ENCODE assay signal across 13 cellular contexts in the genomic region with DNA sequence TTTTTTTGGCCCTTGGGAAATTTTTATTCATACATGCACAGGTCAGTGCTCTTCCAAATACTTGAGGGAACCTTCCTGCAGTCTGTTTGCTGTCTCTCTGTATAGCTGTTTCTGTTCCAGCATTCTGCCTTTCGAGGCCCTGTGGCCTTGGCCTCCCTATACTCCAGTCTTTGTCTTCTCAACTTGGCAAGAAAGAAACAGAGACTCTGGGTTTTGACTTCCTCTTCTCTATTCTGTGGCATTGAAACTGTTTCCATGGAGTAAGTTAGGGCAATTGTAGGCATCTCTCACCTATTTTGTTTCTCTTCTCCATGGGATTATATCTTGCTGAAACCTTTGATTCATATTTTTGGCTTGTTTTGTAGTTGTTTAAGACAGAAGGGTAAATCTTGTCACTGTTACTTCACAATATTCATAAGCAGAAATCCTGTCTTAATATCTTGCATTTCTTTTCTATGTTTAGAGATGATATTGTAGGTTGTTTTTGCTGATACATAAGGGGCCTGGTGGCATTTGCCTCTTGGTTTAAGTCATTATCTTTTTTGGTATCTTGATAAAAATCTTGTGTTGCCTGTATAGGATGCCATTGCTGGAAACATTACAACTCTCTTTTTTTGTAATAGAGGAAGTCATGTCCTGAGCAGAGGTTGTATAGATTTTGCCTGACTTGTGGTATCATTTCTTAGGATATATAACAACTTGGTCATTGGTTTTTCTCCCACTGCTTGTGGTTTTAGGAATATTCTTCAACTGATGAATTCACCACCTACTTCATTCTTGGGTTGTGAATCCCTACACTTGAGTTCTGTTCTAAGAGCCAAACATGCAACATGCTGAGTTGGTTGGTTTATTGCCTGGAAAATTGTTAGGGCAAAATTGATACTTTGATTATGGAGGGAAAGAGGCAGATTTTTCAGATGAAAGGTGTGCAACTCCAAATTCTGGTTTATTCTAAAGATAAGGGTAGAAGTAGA.
DNase-seq lines count a peak whose midpoint lies in the region; ATAC-seq and TF ChIP-seq lines count a peak whose summit lies in the region.
"Had no signal": no experiment of that assay in that cellular context is flagged by ENCODE, and none has a peak within 500 bp of the region (broad histone marks: within the 10 kb centered on the region; RNA-seq: fewer than 3 reads in every experiment).

No MANE protein-coding gene starts in this region.

- intact Hi-C loops in Caco-2 (cut with micrococcal nuclease; ENCODE audit: unreplicated experiment): no loop called here
- intact Hi-C loops in dorsolateral prefrontal cortex (cut with DNase I): no loop called here
- intact Hi-C loops in natural killer cell (cut with micrococcal nuclease): no loop called here

- H3K27me3 ChIP-seq in Caco-2 (replicated peaks; ENCODE audit: control insufficient read depth, insufficient read depth, low read length) (no peaks in the 10 kb centered on the region), dorsolateral prefrontal cortex (no peaks in the 10 kb centered on the region)
- H3K27me3 ChIP-seq: right atrium auricular region had no signal

- no peaks in the 10 kb centered on the region for H3K27me3 Mint-ChIP-seq in Caco-2 (ENCODE audit: insufficient read depth, unreplicated experiment)
- H3K27me3 Mint-ChIP-seq in natural killer cell (ENCODE audit: low read depth in 2 of 2): no peaks in the 10 kb centered on the region

- BruUV-seq in Caco-2 (replicated peaks; lab: Mats Ljungman, UMichigan): no TSS peak

- CTCF ChIA-PET in Caco-2 (lab: Charles Lee): no interaction called here

- H3K27ac Mint-ChIP-seq in Caco-2 (ENCODE audit: unreplicated experiment) (peak overlapping the region; percentile 9), natural killer cell (peak overlapping the region in 1 of 2 donors; percentile 30)
- H3K27ac Mint-ChIP-seq: mesothelial cell of epicardium had no signal

- DNase-seq in Caco-2 (no peak), Kasumi-1 (lab: John Stamatoyannopoulos, UW) (peak; percentile 70 to 78), astrocyte of the spinal cord (ENCODE audit: low read depth, low spot score) (peak; percentile 90), midbrain (lab: John Stamatoyannopoulos, UW) (peak; percentile 7), 8988T (no peak), dorsolateral prefrontal cortex (no peak), coronary artery (ENCODE audit: low spot score) (no peak), natural killer cell (no peak)
- DNase-seq: DMS79 treated with DMSO at 0.1 percent for 48 hours, NCI-H2171 had no signal

- H3K4me3 Mint-ChIP-seq in Caco-2 (ENCODE audit: unreplicated experiment) (no peak overlapping the region), natural killer cell (no peak overlapping the region)
- H3K4me3 Mint-ChIP-seq: mesothelial cell of epicardium had no signal

- TF ChIP-seq CTCF in Caco-2 (IDR thresholded peaks at IDR 0.05; ENCODE audit: insufficient read depth in 1 of 2, low read depth in 1 of 2, low read length in 1 of 2, severe bottlenecking in 1 of 2, unreplicated experiment in 1 of 2) (no peak), astrocyte of the spinal cord (IDR thresholded peaks at IDR 0.05; ENCODE audit: low read depth, low read length) (no peak), dorsolateral prefrontal cortex (IDR thresholded peaks at IDR 0.05 in 54 of 56, conservative IDR thresholded peaks at IDR 0.05 in 2 of 56; ENCODE audit: low read depth in 1 of 56, partially characterized antibody in 56 of 56) (no peak), coronary artery (IDR thresholded peaks at IDR 0.05) (no peak), natural killer cell (IDR thresholded peaks at IDR 0.05) (no peak)

- no peaks in the 10 kb centered on the region for H3K4me1 ChIP-seq in Caco-2
- H3K4me1 ChIP-seq: right atrium auricular region had no signal

- H3K27ac ChIP-seq in dorsolateral prefrontal cortex (no peak overlapping the region), coronary artery (no peak overlapping the region)
- H3K27ac ChIP-seq: right atrium auricular region had no signal

- H3K36me3 ChIP-seq in Caco-2 (ENCODE audit: control insufficient read depth, insufficient read depth, low read length): peaks cover 1% of the 10 kb centered on the region
- H3K36me3 ChIP-seq: right atrium auricular region had no signal

- peaks cover 22% of the 10 kb centered on the region for H3K36me3 Mint-ChIP-seq in Caco-2 (ENCODE audit: insufficient read depth, unreplicated experiment)
- peaks cover 34% of the 10 kb centered on the region for H3K36me3 Mint-ChIP-seq in natural killer cell

- peaks cover 45% of the 10 kb centered on the region for H3K9me3 Mint-ChIP-seq in Caco-2 (ENCODE audit: unreplicated experiment)
- H3K9me3 Mint-ChIP-seq in natural killer cell: peaks cover 3 to 6% of the 10 kb centered on the region in 2 donors

- ATAC-seq in natural killer cell: no peak
- ATAC-seq: activated CD4-positive, CD25-positive, alpha-beta regulatory T cell treated with anti-CD3 and anti-CD28 coated beads, Interleukin-2, amount 50 U/mL, for 24 hours had no signal

- peaks cover 7% of the 10 kb centered on the region for H3K9me3 ChIP-seq in Caco-2
- H3K9me3 ChIP-seq: right atrium auricular region had no signal

- H3K4me3 ChIP-seq in Caco-2 (ENCODE audit: low read depth, low read length) (no peak overlapping the region), astrocyte of the spinal cord (ENCODE audit: low read depth, low read length) (no peak overlapping the region), dorsolateral prefrontal cortex (no peak overlapping the region), coronary artery (no peak overlapping the region)
- H3K4me3 ChIP-seq: right atrium auricular region had no signal

- H3K4me1 Mint-ChIP-seq in Caco-2 (ENCODE audit: low read depth, unreplicated experiment) (no peaks in the 10 kb centered on the region), natural killer cell (peaks cover 16% of the 10 kb centered on the region in 2 donors)

- in situ Hi-C loops in astrocyte of the spinal cord (cut with HindIII; ENCODE audit: low sequenced_read_pairs): no loop called here

- POLR2A ChIA-PET in Caco-2 (lab: Charles Lee): no interaction called here

Comparison
In these comparisons a context has a peak if more than half of its experiments do, and no peak if none do; other contexts are left out.
1. DNase-seq: peak in Kasumi-1 (2 of 2), astrocyte of the spinal cord (single experiment) and midbrain (single experiment); none in Caco-2 (0 of 2), 8988T (single experiment), dorsolateral prefrontal cortex (0 of 10), coronary artery (single experiment) and natural killer cell (single experiment).